19 cellular contexts compared by ENCODE assay signal in the genomic region with DNA sequence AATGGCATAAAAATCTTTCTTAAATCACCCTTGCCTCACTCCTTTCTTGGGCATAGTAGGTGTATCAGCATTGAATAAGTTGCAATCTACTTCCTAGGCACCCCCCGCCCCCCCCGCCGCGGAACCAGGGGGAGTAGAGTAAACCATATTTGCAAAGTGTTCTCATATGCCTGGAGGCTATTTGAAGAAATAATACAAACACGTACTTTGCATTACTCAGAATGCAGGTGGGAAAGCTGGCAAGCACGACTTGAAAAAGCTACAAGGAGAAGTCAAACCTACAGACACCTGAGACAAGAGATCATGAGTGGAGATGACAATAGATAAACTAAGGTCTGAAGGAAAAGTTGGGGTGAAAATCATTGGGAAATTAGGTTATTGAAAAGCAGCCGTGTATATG.
"Had no signal": no experiment of that assay in that cellular context is flagged by ENCODE, and none has a peak within 500 bp of the region (broad histone marks: within the 10 kb centered on the region; RNA-seq: fewer than 3 reads in every experiment).

No MANE protein-coding gene starts in this region.

- H3K4me3 Mint-ChIP-seq: immature natural killer cell; naive thymus-derived CD8-positive, alpha-beta T cell had no signal

- H3K9me3 ChIP-seq: esophagus muscularis mucosa, neutrophil, psoas muscle, thoracic aorta, transverse colon had no signal

- H3K27me3 ChIP-seq: dorsolateral prefrontal cortex, esophagus muscularis mucosa, neutrophil, stomach, transverse colon had no signal

- H3K27ac ChIP-seq: dorsolateral prefrontal cortex, epithelial cell of prostate, esophagus muscularis mucosa, neutrophil, psoas muscle, stomach, thoracic aorta, transverse colon had no signal

- H3K27me3 Mint-ChIP-seq: naive thymus-derived CD8-positive, alpha-beta T cell had no signal

- H3K4me1 ChIP-seq: esophagus muscularis mucosa, psoas muscle, stomach, transverse colon had no signal

- H3K36me3 ChIP-seq: esophagus muscularis mucosa, neutrophil, stomach, thoracic aorta, transverse colon had no signal

- FAIRE-seq: endometrium, keratinocyte had no signal

- H3K4me1 Mint-ChIP-seq: immature natural killer cell; naive thymus-derived CD8-positive, alpha-beta T cell had no signal

- H3K4me3 ChIP-seq: dorsolateral prefrontal cortex, esophagus muscularis mucosa, lung, psoas muscle, stomach, thoracic aorta, transverse colon had no signal

- DNase-seq: cortex of kidney; dorsolateral prefrontal cortex; effector memory CD4-positive, alpha-beta T cell; immature natural killer cell; left ventricle myocardium superior; naive thymus-derived CD8-positive, alpha-beta T cell; psoas muscle; stimulated activated naive CD4-positive, alpha-beta T cell; stomach; substantia nigra; transverse colon had no signal

- H3K27ac Mint-ChIP-seq: immature natural killer cell; naive thymus-derived CD8-positive, alpha-beta T cell had no signal

- ATAC-seq: left ventricle myocardium superior; naive thymus-derived CD8-positive, alpha-beta T cell; psoas muscle; sciatic nerve had no signal
